8 cellular contexts compared by ENCODE assay signal in the genomic region with DNA sequence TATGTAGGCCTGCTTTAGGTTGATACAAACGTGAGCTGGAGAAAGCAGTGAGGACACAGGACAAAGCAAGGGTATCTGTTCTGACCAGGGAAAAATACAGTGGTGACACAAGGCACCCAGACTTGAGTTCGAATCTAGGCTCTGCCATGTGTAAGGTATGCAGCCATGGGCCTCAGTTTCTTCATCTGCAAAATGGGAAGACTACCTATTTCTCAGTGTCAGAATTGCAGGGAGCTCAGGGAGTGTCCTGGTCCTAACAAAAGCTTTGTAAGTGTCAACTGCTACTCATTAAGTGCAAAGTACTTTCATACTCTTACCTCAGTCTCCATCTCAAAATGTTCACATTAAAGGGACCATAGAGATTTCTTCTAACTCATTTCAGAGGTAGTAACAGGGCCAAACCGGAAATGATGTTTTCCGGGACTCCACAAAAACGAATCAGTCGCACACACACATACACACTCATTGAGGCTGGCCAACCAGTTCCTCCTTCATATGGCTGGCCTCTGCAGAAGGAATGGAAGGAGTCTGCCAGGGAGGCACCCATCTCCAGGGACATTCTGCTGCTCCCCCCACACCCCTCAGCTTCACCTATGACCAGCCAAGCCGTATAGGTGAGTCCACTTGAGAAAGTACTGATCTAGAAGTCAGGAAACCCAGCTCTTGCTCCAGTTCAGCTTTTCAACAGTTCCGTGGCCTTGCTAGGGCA. TPM values are rescaled to one million over a fixed set of nuclear protein-coding genes. Genes with fewer than 3 reads are reported as not detected.
DNase-seq lines count a peak whose midpoint lies in the region; ATAC-seq and TF ChIP-seq lines count a peak whose summit lies in the region.

No MANE protein-coding gene starts in this region.

- CTCF ChIA-PET in RWPE1 (lab: Yijun Ruan, JAX), result interaction anchor here (0.7 kb wide), 1 partner anchor 36 kb away, joined by 4 read pairs; no protein-coding TSS in a partner anchor

- H3K36me3 Mint-ChIP-seq in stimulated activated effector memory CD8-positive, alpha-beta T cell treated with anti-CD3 and anti-CD28 coated beads, Interleukin-12 subunit alpha, Interleukin-12 subunit beta, amount 100 ng/mL, for 72 hours, result no peaks in the 10 kb centered on the region

- no peak overlapping the region for H3K4me3 ChIP-seq in esophagus (ENCODE audit: low read depth in 1 of 2, low read length in 2 of 2)

- no peaks in the 10 kb centered on the region for H3K27me3 ChIP-seq in esophagus (ENCODE audit: control insufficient read depth in 1 of 2, insufficient read depth in 2 of 2, low read length in 2 of 2)
- no peaks in the 10 kb centered on the region for H3K27me3 ChIP-seq in foreskin keratinocyte

- H3K27ac Mint-ChIP-seq in stimulated activated effector memory CD8-positive, alpha-beta T cell treated with anti-CD3 and anti-CD28 coated beads, Interleukin-12 subunit alpha, Interleukin-12 subunit beta, amount 100 ng/mL, for 72 hours, result peak overlapping the region; percentile 91

- peaks cover 95% of the 10 kb centered on the region for H3K4me1 Mint-ChIP-seq in stimulated activated effector memory CD8-positive, alpha-beta T cell treated with anti-CD3 and anti-CD28 coated beads, Interleukin-12 subunit alpha, Interleukin-12 subunit beta, amount 100 ng/mL, for 72 hours

- peaks cover 19 to 42% of the 10 kb centered on the region in 2 donors for H3K4me1 ChIP-seq in esophagus (ENCODE audit: control insufficient read depth in 2 of 2, insufficient read depth in 2 of 2, low read length in 1 of 2)
- H3K4me1 ChIP-seq in foreskin keratinocyte, result peaks cover 54% of the 10 kb centered on the region

- peak overlapping the region; percentile 41 for H3K4me3 Mint-ChIP-seq in stimulated activated effector memory CD8-positive, alpha-beta T cell treated with anti-CD3 and anti-CD28 coated beads, Interleukin-12 subunit alpha, Interleukin-12 subunit beta, amount 100 ng/mL, for 72 hours

- no peaks in the 10 kb centered on the region for H3K9me3 ChIP-seq in esophagus (ENCODE audit: control insufficient read depth in 2 of 2, insufficient read depth in 1 of 2, low read depth in 1 of 2, low read length in 1 of 2)

- ATAC-seq in GM21390 (IDR thresholded peaks at IDR 0.05; ENCODE audit: unreplicated experiment) (peak; percentile 25), foreskin keratinocyte (no peak), left colon (no peak)
- peak; percentile 80 for ATAC-seq in stimulated activated effector memory CD8-positive, alpha-beta T cell treated with anti-CD3 and anti-CD28 coated beads, Interleukin-12 subunit alpha, Interleukin-12 subunit beta, amount 100 ng/mL, for 72 hours

- TF ChIP-seq CTCF in RWPE1 (conservative IDR thresholded peaks at IDR 0.05; ENCODE audit: low read depth) (no peak), foreskin keratinocyte (conservative IDR thresholded peaks at IDR 0.05) (no peak)

- no peaks in the 10 kb centered on the region for H3K9me3 Mint-ChIP-seq in stimulated activated effector memory CD8-positive, alpha-beta T cell treated with anti-CD3 and anti-CD28 coated beads, Interleukin-12 subunit alpha, Interleukin-12 subunit beta, amount 100 ng/mL, for 72 hours

- no peaks in the 10 kb centered on the region for H3K36me3 ChIP-seq in esophagus (ENCODE audit: control insufficient read depth in 2 of 2, insufficient read depth in 2 of 2, low read length in 1 of 2)

- POLR2A ChIA-PET in RWPE1 (lab: Yijun Ruan, JAX; ENCODE audit: low non-redundant PET), result no interaction called here

- intact Hi-C loops in left colon (cut with DNase I, micrococcal nuclease), result no loop called here

- H3K27ac ChIP-seq in RWPE1 (peak overlapping the region; percentile 85), esophagus (ENCODE audit: low read depth in 2 of 2, low read length in 1 of 2) (peak overlapping the region; percentile 40 to 72), foreskin keratinocyte (no peak overlapping the region)

- WGBS in esophagus, 2 donors, result 32 to 39% methylated on average over 8 of the region's 8 CpGs

- DNase-seq in RWPE1 (ENCODE audit: low spot score) (no peak), NCI-H446 (lab: John Stamatoyannopoulos, UW) (no peak), foreskin keratinocyte (no peak), DMS 273 treated with DMSO at 0.1 percent for 48 hours (lab: John Stamatoyannopoulos, UW) (no peak), left colon (no peak)
- peak in 1 of 2 donors; percentile 61 for DNase-seq in stimulated activated effector memory CD8-positive, alpha-beta T cell treated with anti-CD3 and anti-CD28 coated beads, Interleukin-12 subunit alpha, Interleukin-12 subunit beta, amount 100 ng/mL, for 72 hours (ENCODE audit: low spot score in 2 of 2)

RNA-seq across cellular contexts. Expression of gene CTDSP2, which starts 7.8 kb away (rescaled TPM):
- polyA plus RNA-seq in esophagus (10 to 100 TPM; 22.4 to 34.7 TPM), foreskin keratinocyte (31.9 and 32.1 TPM in 2 replicates)
- total RNA-seq in foreskin keratinocyte (55.3 and 60.4 TPM in 2 replicates), left colon (100 to 1,000 TPM; 152 to 254 TPM)

RNA-seq across cellular contexts. Expression of gene AVIL, which starts 20.2 kb away (rescaled TPM):
- polyA plus RNA-seq in esophagus, result 1 to 10 TPM; 2.1 to 4.4 TPM
- total RNA-seq in foreskin keratinocyte, result 0.51 and 0.63 TPM in 2 replicates
- 0.28 TPM in 2 replicates for polyA plus RNA-seq in foreskin keratinocyte
- total RNA-seq in left colon, result 1 to 10 TPM; 7.5 to 7.7 TPM

RNA-seq across cellular contexts. Expression of gene TSFM, which starts 56.2 kb away (rescaled TPM):
- 10 to 100 TPM; 20.5 to 30.4 TPM for polyA plus RNA-seq in esophagus
- 33.7 and 35.3 TPM in 2 replicates for total RNA-seq in foreskin keratinocyte
- polyA plus RNA-seq in foreskin keratinocyte, result 53.1 and 57.4 TPM in 2 replicates
- total RNA-seq in left colon, result 10 to 100 TPM; 25.3 to 31.8 TPM

Comparison
In these comparisons a context has a peak if more than half of its experiments do, and no peak if none do; other contexts are left out.
1. ATAC-seq: peak in GM21390 (single experiment) and stimulated activated effector memory CD8-positive, alpha-beta T cell treated with anti-CD3 and anti-CD28 coated beads, Interleukin-12 subunit alpha, Interleukin-12 subunit beta, amount 100 ng/mL, for 72 hours (single experiment); none in foreskin keratinocyte (single experiment) and left colon (single experiment).